35 cellular contexts compared by ENCODE assay signal in genomic region chr10:98628241-98628640, GRCh38.
"Had no signal": no experiment of that assay in that cellular context is flagged by ENCODE, and none has a peak within 500 bp of the region (broad histone marks: within the 10 kb centered on the region; RNA-seq: fewer than 3 reads in every experiment).

No MANE protein-coding gene starts in this region.

- H3K9me3 Mint-ChIP-seq: activated B cell treated with CpG ODN at 0.5 μM for 24 hours; activated CD4-positive, alpha-beta memory T cell treated with anti-CD3 and anti-CD28 coated beads, Interleukin-2, amount 10 ng/mL, durations not matched to agents 7 days and 5 days; activated CD4-positive, alpha-beta T cell treated with anti-CD3 and anti-CD28 coated beads, Interleukin-2, amount 10 ng/mL, durations not matched to agents 7 days and 5 days; activated naive CD4-positive, alpha-beta T cell treated with anti-CD3 and anti-CD28 coated beads, Interleukin-2, amount 10 ng/mL, durations not matched to agents 7 days and 5 days; activated naive CD4-positive, alpha-beta T cell treated with anti-CD3 and anti-CD28 coated beads, Interleukin-2, amount 50 U/mL, for 24 hours; activated naive CD8-positive, alpha-beta T cell treated with anti-CD3 and anti-CD28 coated beads, Interleukin-2, amount 10 ng/mL, durations not matched to agents 7 days and 5 days; activated T-cell treated with anti-CD3 and anti-CD28 coated beads, Interleukin-2, amount 50 U/mL, for 24 hours; activated T-helper 2 cell treated with anti-CD3 and anti-CD28 coated beads, Interferon-gamma antibody, Interleukin-2, Interleukin-4, amounts not matched to agents 10 μg/mL and 5 μg/mL and 100 μg/mL, durations not matched to agents 14 hours and 24 hours and 36 hours; brain; central memory CD8-positive, alpha-beta T cell; T-helper 1 cell treated with Interleukin-12 subunit alpha and Interleukin-12 subunit beta and Interleukin-4 antibody, amounts not matched to agents 30 μg/mL and 1 μg/mL, for 36 hours; T-helper 2 cell treated with Interferon-gamma antibody and Interleukin-4, amounts not matched to agents 5 μg/mL and 100 μg/mL, for 36 hours had no signal

- ATAC-seq: activated CD8-positive, alpha-beta memory T cell treated with anti-CD3 and anti-CD28 coated beads, Interleukin-2, amount 10 ng/mL, durations not matched to agents 7 days and 5 days; activated CD8-positive, alpha-beta T cell treated with anti-CD3 and anti-CD28 coated beads, Interleukin-2, amount 10 ng/mL, durations not matched to agents 7 days and 5 days; activated naive CD8-positive, alpha-beta T cell treated with anti-CD3 and anti-CD28 coated beads, Interleukin-2, amount 50 U/mL, for 24 hours; T-cell had no signal

- DNase-seq: activated B cell treated with CpG ODN at 0.5 μM for 24 hours; activated CD4-positive, alpha-beta memory T cell treated with anti-CD3 and anti-CD28 coated beads, Interleukin-2, amount 10 ng/mL, durations not matched to agents 7 days and 5 days; activated CD4-positive, alpha-beta T cell treated with anti-CD3 and anti-CD28 coated beads for 4 hours; activated CD4-positive, alpha-beta T cell treated with anti-CD3 and anti-CD28 coated beads, Interleukin-2, amount 10 ng/mL, durations not matched to agents 7 days and 5 days; activated CD4-positive, alpha-beta T cell treated with anti-CD3 and anti-CD28 coated beads, Interleukin-2, amount 50 U/mL, for 48 hours; activated CD4-positive, CD25-positive, alpha-beta regulatory T cell treated with anti-CD3 and anti-CD28 coated beads, Interleukin-2, amount 50 U/mL, for 72 hours; activated CD8-positive, alpha-beta memory T cell treated with anti-CD3 and anti-CD28 coated beads for 24 hours; activated CD8-positive, alpha-beta memory T cell treated with anti-CD3 and anti-CD28 coated beads, Interleukin-2, amount 10 ng/mL, durations not matched to agents 7 days and 5 days; activated CD8-positive, alpha-beta memory T cell treated with anti-CD3 and anti-CD28 coated beads, Interleukin-2, amount 50 U/mL, for 48 hours; activated CD8-positive, alpha-beta T cell treated with anti-CD3 and anti-CD28 coated beads, Interleukin-2, amount 10 ng/mL, durations not matched to agents 7 days and 5 days; activated effector memory CD4-positive, alpha-beta T cell treated with Interleukin-2 at 50 U/mL for 16 hours; activated gamma-delta T cell; activated naive CD4-positive, alpha-beta T cell treated with anti-CD3 and anti-CD28 coated beads, Interleukin-2, amount 10 ng/mL, durations not matched to agents 7 days and 5 days; activated naive CD4-positive, alpha-beta T cell treated with Interleukin-2 at 50 U/mL for 16 hours; activated naive CD8-positive, alpha-beta T cell treated with anti-CD3 and anti-CD28 coated beads, Interleukin-2, amount 10 ng/mL, durations not matched to agents 7 days and 5 days; activated naive CD8-positive, alpha-beta T cell treated with anti-CD3 and anti-CD28 coated beads, Interleukin-2, amount 50 U/mL, for 24 hours; activated T-cell treated with anti-CD3 and anti-CD28 coated beads, Interleukin-2, amount 50 U/mL, for 24 hours; activated T-cell treated with anti-CD3 and anti-CD28 coated beads, Interleukin-2, amount 50 U/mL, for 48 hours; amygdala; anterior cingulate cortex; caudate nucleus; cerebellar nuclear complex; T-cell; T-helper 2 cell; T-helper 9 cell had no signal

- H3K9me3 ChIP-seq: ascending aorta had no signal

- H3K4me3 Mint-ChIP-seq: activated B cell treated with CpG ODN at 0.5 μM for 24 hours; activated CD4-positive, alpha-beta memory T cell treated with anti-CD3 and anti-CD28 coated beads, Interleukin-2, amount 10 ng/mL, durations not matched to agents 7 days and 5 days; activated CD4-positive, alpha-beta T cell treated with anti-CD3 and anti-CD28 coated beads, Interleukin-2, amount 10 ng/mL, durations not matched to agents 7 days and 5 days; activated CD8-positive, alpha-beta memory T cell treated with anti-CD3 and anti-CD28 coated beads, Interleukin-2, amount 10 ng/mL, durations not matched to agents 7 days and 5 days; activated CD8-positive, alpha-beta T cell treated with anti-CD3 and anti-CD28 coated beads, Interleukin-2, amount 10 ng/mL, durations not matched to agents 7 days and 5 days; activated naive CD4-positive, alpha-beta T cell treated with anti-CD3 and anti-CD28 coated beads, Interleukin-2, amount 10 ng/mL, durations not matched to agents 7 days and 5 days; activated naive CD4-positive, alpha-beta T cell treated with anti-CD3 and anti-CD28 coated beads, Interleukin-2, amount 50 U/mL, for 24 hours; activated naive CD8-positive, alpha-beta T cell; activated naive CD8-positive, alpha-beta T cell treated with anti-CD3 and anti-CD28 coated beads, Interleukin-2, amount 10 ng/mL, durations not matched to agents 7 days and 5 days; activated naive CD8-positive, alpha-beta T cell treated with anti-CD3 and anti-CD28 coated beads, Interleukin-2, amount 50 U/mL, for 24 hours; activated T-cell treated with anti-CD3 and anti-CD28 coated beads, Interleukin-2, amount 50 U/mL, for 24 hours; brain; central memory CD8-positive, alpha-beta T cell; T-cell; T-helper 1 cell treated with Interleukin-12 subunit alpha and Interleukin-12 subunit beta and Interleukin-4 antibody, amounts not matched to agents 30 μg/mL and 1 μg/mL, for 36 hours; T-helper 2 cell treated with Interferon-gamma antibody and Interleukin-4, amounts not matched to agents 5 μg/mL and 100 μg/mL, for 36 hours had no signal

- H3K27ac ChIP-seq: ascending aorta, cardiac muscle cell, VCaP had no signal

- H3K4me1 Mint-ChIP-seq: activated B cell treated with CpG ODN at 0.5 μM for 24 hours; activated CD4-positive, alpha-beta memory T cell treated with anti-CD3 and anti-CD28 coated beads, Interleukin-2, amount 10 ng/mL, durations not matched to agents 7 days and 5 days; activated CD4-positive, alpha-beta T cell treated with anti-CD3 and anti-CD28 coated beads, Interleukin-2, amount 10 ng/mL, durations not matched to agents 7 days and 5 days; activated CD8-positive, alpha-beta memory T cell treated with anti-CD3 and anti-CD28 coated beads, Interleukin-2, amount 10 ng/mL, durations not matched to agents 7 days and 5 days; activated naive CD4-positive, alpha-beta T cell treated with anti-CD3 and anti-CD28 coated beads, Interleukin-2, amount 10 ng/mL, durations not matched to agents 7 days and 5 days; activated naive CD4-positive, alpha-beta T cell treated with anti-CD3 and anti-CD28 coated beads, Interleukin-2, amount 50 U/mL, for 24 hours; activated naive CD8-positive, alpha-beta T cell treated with anti-CD3 and anti-CD28 coated beads, Interleukin-2, amount 10 ng/mL, durations not matched to agents 7 days and 5 days; activated naive CD8-positive, alpha-beta T cell treated with anti-CD3 and anti-CD28 coated beads, Interleukin-2, amount 50 U/mL, for 24 hours; brain; central memory CD8-positive, alpha-beta T cell; T-cell had no signal

- H3K4me3 ChIP-seq: ascending aorta, cardiac muscle cell had no signal

- H3K36me3 Mint-ChIP-seq: activated CD8-positive, alpha-beta memory T cell treated with anti-CD3 and anti-CD28 coated beads, Interleukin-2, amount 10 ng/mL, durations not matched to agents 7 days and 5 days; activated naive CD4-positive, alpha-beta T cell treated with anti-CD3 and anti-CD28 coated beads, Interleukin-2, amount 10 ng/mL, durations not matched to agents 7 days and 5 days; activated naive CD4-positive, alpha-beta T cell treated with anti-CD3 and anti-CD28 coated beads, Interleukin-2, amount 50 U/mL, for 24 hours; activated naive CD8-positive, alpha-beta T cell; activated naive CD8-positive, alpha-beta T cell treated with anti-CD3 and anti-CD28 coated beads, Interleukin-2, amount 10 ng/mL, durations not matched to agents 7 days and 5 days; brain; T-cell had no signal

- H3K27ac Mint-ChIP-seq: activated B cell treated with CpG ODN at 0.5 μM for 24 hours; activated CD4-positive, alpha-beta memory T cell treated with anti-CD3 and anti-CD28 coated beads, Interleukin-2, amount 10 ng/mL, durations not matched to agents 7 days and 5 days; activated CD4-positive, alpha-beta T cell treated with anti-CD3 and anti-CD28 coated beads, Interleukin-2, amount 10 ng/mL, durations not matched to agents 7 days and 5 days; activated CD8-positive, alpha-beta memory T cell treated with anti-CD3 and anti-CD28 coated beads, Interleukin-2, amount 10 ng/mL, durations not matched to agents 7 days and 5 days; activated CD8-positive, alpha-beta T cell treated with anti-CD3 and anti-CD28 coated beads, Interleukin-2, amount 10 ng/mL, durations not matched to agents 7 days and 5 days; activated naive CD4-positive, alpha-beta T cell treated with anti-CD3 and anti-CD28 coated beads, Interleukin-2, amount 10 ng/mL, durations not matched to agents 7 days and 5 days; activated naive CD4-positive, alpha-beta T cell treated with anti-CD3 and anti-CD28 coated beads, Interleukin-2, amount 50 U/mL, for 24 hours; activated naive CD8-positive, alpha-beta T cell; activated naive CD8-positive, alpha-beta T cell treated with anti-CD3 and anti-CD28 coated beads, Interleukin-2, amount 10 ng/mL, durations not matched to agents 7 days and 5 days; activated naive CD8-positive, alpha-beta T cell treated with anti-CD3 and anti-CD28 coated beads, Interleukin-2, amount 50 U/mL, for 24 hours; activated T-cell treated with anti-CD3 and anti-CD28 coated beads, Interleukin-2, amount 50 U/mL, for 24 hours; activated T-helper 2 cell treated with anti-CD3 and anti-CD28 coated beads, Interferon-gamma antibody, Interleukin-2, Interleukin-4, amounts not matched to agents 10 μg/mL and 5 μg/mL and 100 μg/mL, durations not matched to agents 14 hours and 24 hours and 36 hours; brain; T-cell; T-helper 1 cell treated with Interleukin-12 subunit alpha and Interleukin-12 subunit beta and Interleukin-4 antibody, amounts not matched to agents 30 μg/mL and 1 μg/mL, for 36 hours; T-helper 2 cell treated with Interferon-gamma antibody and Interleukin-4, amounts not matched to agents 5 μg/mL and 100 μg/mL, for 36 hours had no signal

- H3K27me3 Mint-ChIP-seq: activated CD4-positive, alpha-beta memory T cell treated with anti-CD3 and anti-CD28 coated beads, Interleukin-2, amount 10 ng/mL, durations not matched to agents 7 days and 5 days; brain had no signal

- H3K36me3 ChIP-seq: ascending aorta, cardiac muscle cell had no signal

- H3K4me1 ChIP-seq: ascending aorta had no signal

- H3K27me3 ChIP-seq: ascending aorta, cardiac muscle cell had no signal
